Comparison of ENCODE assay signal across 1 cellular context in the genomic region with DNA sequence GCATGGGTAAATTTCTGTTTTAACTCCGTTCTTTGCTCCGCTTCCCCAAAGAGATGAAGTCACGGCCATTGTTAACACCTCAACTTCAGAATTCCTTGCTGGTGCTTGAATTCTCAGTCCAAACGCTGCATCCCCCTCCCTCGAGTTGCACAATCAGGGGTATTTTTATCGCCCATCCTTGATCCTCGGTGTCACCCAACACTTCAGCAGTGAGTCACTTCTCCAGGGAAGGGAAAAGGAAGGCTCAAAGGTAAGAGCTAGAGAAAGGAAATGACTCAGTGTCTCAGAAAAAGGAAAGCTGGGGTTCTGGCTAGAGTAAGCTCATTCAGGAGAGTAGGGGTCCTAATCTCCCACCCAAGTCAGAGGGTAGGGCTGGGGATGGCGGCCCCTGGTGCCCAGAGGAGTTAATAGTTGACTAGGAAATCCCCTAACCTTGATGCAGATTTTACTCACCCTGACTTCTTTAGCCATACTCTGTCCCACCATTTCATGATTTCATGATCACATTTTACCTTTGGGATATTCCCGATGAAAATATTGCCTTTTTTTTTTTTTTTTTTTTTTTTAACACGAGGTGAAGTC.
TF ChIP-seq lines count a peak whose summit lies in the region.

No MANE protein-coding gene starts in this region.

TF ChIP-seq in K562, 482 proteins besides CTCF, POLR2A, EP300 and RAD21 (continued from another document and continues in another):
- TF ChIP-seq, protein P1, sequence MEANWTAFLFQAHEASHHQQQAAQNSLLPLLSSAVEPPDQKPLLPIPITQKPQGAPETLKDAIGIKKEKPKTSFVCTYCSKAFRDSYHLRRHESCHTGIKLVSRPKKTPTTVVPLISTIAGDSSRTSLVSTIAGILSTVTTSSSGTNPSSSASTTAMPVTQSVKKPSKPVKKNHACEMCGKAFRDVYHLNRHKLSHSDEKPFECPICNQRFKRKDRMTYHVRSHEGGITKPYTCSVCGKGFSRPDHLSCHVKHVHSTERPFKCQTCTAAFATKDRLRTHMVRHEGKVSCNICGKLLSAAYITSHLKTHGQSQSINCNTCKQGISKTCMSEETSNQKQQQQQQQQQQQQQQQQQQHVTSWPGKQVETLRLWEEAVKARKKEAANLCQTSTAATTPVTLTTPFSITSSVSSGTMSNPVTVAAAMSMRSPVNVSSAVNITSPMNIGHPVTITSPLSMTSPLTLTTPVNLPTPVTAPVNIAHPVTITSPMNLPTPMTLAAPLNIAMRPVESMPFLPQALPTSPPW (CRISPR knock-in tag; IDR thresholded peaks at IDR 0.05), result 0 out of 2 replicates have a peak, but pooled peaks have one; percentile 14
- TF ChIP-seq SLC30A9 (CRISPR knock-in tag; IDR thresholded peaks at IDR 0.05) (no peak), RHOXF2B (CRISPR knock-in tag; conservative IDR thresholded peaks at IDR 0.05) (no peak), L3MBTL2 (IDR thresholded peaks at IDR 0.05) (no peak), ELF1 (tag; IDR thresholded peaks at IDR 0.05) (no peak), FOXP1 (CRISPR knock-in tag; IDR thresholded peaks at IDR 0.05) (no peak), ETV6 (IDR thresholded peaks at IDR 0.05; ENCODE audit: borderline replicate concordance in 1 of 2, low read depth in 2 of 2, low read length in 1 of 2) (no peak), ETV6 (CRISPR knock-in tag; IDR thresholded peaks at IDR 0.05; ENCODE audit: borderline replicate concordance) (no peak), FOSL1 (tag; conservative IDR thresholded peaks at IDR 0.05) (peak; percentile 86), TAF7 (tag; IDR thresholded peaks at IDR 0.05) (no peak), ZNF232 (CRISPR knock-in tag; IDR thresholded peaks at IDR 0.05) (no peak), CC2D1A (IDR thresholded peaks at IDR 0.05) (no peak), TAF1 (IDR thresholded peaks at IDR 0.05; ENCODE audit: control insufficient read depth, extremely low read depth, insufficient read depth, low read length, severe bottlenecking) (no peak), KDM1A (IDR thresholded peaks at IDR 0.05) (0 out of 4 replicates have a peak, but pooled peaks of 1 of the 2 experiments have one; percentile 37), NFE2L1 (tag; IDR thresholded peaks at IDR 0.05; ENCODE audit: borderline replicate concordance, low read depth) (no peak), RBM17 (IDR thresholded peaks at IDR 0.05; ENCODE audit: borderline replicate concordance, low read depth, low read length) (no peak), HSF4 (CRISPR knock-in tag; IDR thresholded peaks at IDR 0.05; ENCODE audit: borderline replicate concordance) (no peak), RNF2 (IDR thresholded peaks at IDR 0.05) (no peak), JUN (IDR thresholded peaks at IDR 0.05; ENCODE audit: borderline replicate concordance, low read depth, low read length) (peak; percentile 69; the same call in 1 of the 2 replicates), JUN (CRISPR knock-in tag; IDR thresholded peaks at IDR 0.05; ENCODE audit: borderline replicate concordance) (no peak), ZSCAN29 (IDR thresholded peaks at IDR 0.05) (no peak), STAG1 (CRISPR knock-in tag; IDR thresholded peaks at IDR 0.05; ENCODE audit: borderline replicate concordance) (no peak), ZNF551 (CRISPR knock-in tag; IDR thresholded peaks at IDR 0.05) (no peak), JUND (IDR thresholded peaks at IDR 0.05; ENCODE audit: borderline replicate concordance, low read depth, low read length) (peak; percentile 75; the same call in 1 of the 2 replicates), JUND (tag; IDR thresholded peaks at IDR 0.05; ENCODE audit: borderline replicate concordance, low read depth, low read length) (peak; percentile 33; the same call in 1 of the 3 replicates), NCOR1 (IDR thresholded peaks at IDR 0.05) (no peak), SMARCA4 (IDR thresholded peaks at IDR 0.05) (peak; percentile 80; the same call in 1 of the 2 replicates), SMARCE1 (IDR thresholded peaks at IDR 0.05) (peak; percentile 74; the same call in 1 of the 2 replicates), THRAP3 (IDR thresholded peaks at IDR 0.05; ENCODE audit: borderline replicate concordance) (no peak), NR2C2 (CRISPR knock-in tag; IDR thresholded peaks at IDR 0.05) (no peak), NR2C2 (tag; IDR thresholded peaks at IDR 0.05) (no peak), ZNF780A (CRISPR knock-in tag; IDR thresholded peaks at IDR 0.05) (no peak), POLR2AphosphoS5 (IDR thresholded peaks at IDR 0.05; ENCODE audit: control insufficient read depth, insufficient read depth, low read depth, low read length) (no peak), DPF2 (IDR thresholded peaks at IDR 0.05) (peak; percentile 70)
- TF ChIP-seq, protein P2, sequence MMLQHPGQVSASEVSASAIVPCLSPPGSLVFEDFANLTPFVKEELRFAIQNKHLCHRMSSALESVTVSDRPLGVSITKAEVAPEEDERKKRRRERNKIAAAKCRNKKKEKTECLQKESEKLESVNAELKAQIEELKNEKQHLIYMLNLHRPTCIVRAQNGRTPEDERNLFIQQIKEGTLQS (IDR thresholded peaks at IDR 0.05), result peak; percentile 83
- TF ChIP-seq, protein P2 (CRISPR knock-in tag; conservative IDR thresholded peaks at IDR 0.05), result no peak
- TF ChIP-seq, protein P3, sequence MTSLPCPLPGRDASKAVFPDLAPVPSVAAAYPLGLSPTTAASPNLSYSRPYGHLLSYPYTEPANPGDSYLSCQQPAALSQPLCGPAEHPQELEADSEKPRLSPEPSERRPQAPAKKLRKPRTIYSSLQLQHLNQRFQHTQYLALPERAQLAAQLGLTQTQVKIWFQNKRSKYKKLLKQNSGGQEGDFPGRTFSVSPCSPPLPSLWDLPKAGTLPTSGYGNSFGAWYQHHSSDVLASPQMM (CRISPR knock-in tag; IDR thresholded peaks at IDR 0.05), result no peak
- TF ChIP-seq, protein P4, sequence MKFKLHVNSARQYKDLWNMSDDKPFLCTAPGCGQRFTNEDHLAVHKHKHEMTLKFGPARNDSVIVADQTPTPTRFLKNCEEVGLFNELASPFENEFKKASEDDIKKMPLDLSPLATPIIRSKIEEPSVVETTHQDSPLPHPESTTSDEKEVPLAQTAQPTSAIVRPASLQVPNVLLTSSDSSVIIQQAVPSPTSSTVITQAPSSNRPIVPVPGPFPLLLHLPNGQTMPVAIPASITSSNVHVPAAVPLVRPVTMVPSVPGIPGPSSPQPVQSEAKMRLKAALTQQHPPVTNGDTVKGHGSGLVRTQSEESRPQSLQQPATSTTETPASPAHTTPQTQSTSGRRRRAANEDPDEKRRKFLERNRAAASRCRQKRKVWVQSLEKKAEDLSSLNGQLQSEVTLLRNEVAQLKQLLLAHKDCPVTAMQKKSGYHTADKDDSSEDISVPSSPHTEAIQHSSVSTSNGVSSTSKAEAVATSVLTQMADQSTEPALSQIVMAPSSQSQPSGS (CRISPR knock-in tag; IDR thresholded peaks at IDR 0.05), result no peak
- TF ChIP-seq, protein P5, sequence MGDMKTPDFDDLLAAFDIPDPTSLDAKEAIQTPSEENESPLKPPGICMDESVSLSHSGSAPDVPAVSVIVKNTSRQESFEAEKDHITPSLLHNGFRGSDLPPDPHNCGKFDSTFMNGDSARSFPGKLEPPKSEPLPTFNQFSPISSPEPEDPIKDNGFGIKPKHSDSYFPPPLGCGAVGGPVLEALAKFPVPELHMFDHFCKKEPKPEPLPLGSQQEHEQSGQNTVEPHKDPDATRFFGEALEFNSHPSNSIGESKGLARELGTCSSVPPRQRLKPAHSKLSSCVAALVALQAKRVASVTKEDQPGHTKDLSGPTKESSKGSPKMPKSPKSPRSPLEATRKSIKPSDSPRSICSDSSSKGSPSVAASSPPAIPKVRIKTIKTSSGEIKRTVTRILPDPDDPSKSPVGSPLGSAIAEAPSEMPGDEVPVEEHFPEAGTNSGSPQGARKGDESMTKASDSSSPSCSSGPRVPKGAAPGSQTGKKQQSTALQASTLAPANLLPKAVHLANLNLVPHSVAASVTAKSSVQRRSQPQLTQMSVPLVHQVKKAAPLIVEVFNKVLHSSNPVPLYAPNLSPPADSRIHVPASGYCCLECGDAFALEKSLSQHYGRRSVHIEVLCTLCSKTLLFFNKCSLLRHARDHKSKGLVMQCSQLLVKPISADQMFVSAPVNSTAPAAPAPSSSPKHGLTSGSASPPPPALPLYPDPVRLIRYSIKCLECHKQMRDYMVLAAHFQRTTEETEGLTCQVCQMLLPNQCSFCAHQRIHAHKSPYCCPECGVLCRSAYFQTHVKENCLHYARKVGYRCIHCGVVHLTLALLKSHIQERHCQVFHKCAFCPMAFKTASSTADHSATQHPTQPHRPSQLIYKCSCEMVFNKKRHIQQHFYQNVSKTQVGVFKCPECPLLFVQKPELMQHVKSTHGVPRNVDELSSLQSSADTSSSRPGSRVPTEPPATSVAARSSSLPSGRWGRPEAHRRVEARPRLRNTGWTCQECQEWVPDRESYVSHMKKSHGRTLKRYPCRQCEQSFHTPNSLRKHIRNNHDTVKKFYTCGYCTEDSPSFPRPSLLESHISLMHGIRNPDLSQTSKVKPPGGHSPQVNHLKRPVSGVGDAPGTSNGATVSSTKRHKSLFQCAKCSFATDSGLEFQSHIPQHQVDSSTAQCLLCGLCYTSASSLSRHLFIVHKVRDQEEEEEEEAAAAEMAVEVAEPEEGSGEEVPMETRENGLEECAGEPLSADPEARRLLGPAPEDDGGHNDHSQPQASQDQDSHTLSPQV (IDR thresholded peaks at IDR 0.05), result peak; percentile 38; the same call in 1 of the 2 replicates
- TF ChIP-seq, protein P6, sequence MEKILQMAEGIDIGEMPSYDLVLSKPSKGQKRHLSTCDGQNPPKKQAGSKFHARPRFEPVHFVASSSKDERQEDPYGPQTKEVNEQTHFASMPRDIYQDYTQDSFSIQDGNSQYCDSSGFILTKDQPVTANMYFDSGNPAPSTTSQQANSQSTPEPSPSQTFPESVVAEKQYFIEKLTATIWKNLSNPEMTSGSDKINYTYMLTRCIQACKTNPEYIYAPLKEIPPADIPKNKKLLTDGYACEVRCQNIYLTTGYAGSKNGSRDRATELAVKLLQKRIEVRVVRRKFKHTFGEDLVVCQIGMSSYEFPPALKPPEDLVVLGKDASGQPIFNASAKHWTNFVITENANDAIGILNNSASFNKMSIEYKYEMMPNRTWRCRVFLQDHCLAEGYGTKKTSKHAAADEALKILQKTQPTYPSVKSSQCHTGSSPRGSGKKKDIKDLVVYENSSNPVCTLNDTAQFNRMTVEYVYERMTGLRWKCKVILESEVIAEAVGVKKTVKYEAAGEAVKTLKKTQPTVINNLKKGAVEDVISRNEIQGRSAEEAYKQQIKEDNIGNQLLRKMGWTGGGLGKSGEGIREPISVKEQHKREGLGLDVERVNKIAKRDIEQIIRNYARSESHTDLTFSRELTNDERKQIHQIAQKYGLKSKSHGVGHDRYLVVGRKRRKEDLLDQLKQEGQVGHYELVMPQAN (IDR thresholded peaks at IDR 0.05; ENCODE audit: borderline replicate concordance), result no peak
- TF ChIP-seq, protein P7, sequence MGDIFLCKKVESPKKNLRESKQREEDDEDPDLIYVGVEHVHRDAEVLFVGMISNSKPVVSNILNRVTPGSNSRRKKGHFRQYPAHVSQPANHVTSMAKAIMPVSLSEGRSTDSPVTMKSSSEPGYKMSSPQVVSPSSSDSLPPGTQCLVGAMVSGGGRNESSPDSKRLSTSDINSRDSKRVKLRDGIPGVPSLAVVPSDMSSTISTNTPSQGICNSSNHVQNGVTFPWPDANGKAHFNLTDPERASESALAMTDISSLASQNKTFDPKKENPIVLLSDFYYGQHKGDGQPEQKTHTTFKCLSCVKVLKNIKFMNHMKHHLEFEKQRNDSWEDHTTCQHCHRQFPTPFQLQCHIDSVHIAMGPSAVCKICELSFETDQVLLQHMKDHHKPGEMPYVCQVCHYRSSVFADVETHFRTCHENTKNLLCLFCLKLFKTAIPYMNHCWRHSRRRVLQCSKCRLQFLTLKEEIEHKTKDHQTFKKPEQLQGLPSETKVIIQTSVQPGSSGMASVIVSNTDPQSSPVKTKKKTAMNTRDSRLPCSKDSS (IDR thresholded peaks at IDR 0.05; ENCODE audit: low read depth, partially characterized antibody), result no peak
- TF ChIP-seq, protein P8, sequence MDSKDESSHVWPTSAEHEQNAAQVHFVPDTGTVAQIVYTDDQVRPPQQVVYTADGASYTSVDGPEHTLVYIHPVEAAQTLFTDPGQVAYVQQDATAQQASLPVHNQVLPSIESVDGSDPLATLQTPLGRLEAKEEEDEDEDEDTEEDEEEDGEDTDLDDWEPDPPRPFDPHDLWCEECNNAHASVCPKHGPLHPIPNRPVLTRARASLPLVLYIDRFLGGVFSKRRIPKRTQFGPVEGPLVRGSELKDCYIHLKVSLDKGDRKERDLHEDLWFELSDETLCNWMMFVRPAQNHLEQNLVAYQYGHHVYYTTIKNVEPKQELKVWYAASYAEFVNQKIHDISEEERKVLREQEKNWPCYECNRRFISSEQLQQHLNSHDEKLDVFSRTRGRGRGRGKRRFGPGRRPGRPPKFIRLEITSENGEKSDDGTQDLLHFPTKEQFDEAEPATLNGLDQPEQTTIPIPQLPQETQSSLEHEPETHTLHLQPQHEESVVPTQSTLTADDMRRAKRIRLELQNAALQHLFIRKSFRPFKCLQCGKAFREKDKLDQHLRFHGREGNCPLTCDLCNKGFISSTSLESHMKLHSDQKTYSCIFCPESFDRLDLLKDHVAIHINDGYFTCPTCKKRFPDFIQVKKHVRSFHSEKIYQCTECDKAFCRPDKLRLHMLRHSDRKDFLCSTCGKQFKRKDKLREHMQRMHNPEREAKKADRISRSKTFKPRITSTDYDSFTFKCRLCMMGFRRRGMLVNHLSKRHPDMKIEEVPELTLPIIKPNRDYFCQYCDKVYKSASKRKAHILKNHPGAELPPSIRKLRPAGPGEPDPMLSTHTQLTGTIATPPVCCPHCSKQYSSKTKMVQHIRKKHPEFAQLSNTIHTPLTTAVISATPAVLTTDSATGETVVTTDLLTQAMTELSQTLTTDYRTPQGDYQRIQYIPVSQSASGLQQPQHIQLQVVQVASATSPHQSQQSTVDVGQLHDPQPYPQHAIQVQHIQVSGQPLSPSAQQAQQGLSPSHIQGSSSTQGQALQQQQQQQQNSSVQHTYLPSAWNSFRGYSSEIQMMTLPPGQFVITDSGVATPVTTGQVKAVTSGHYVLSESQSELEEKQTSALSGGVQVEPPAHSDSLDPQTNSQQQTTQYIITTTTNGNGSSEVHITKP (IDR thresholded peaks at IDR 0.05; ENCODE audit: partially characterized antibody), result peak; percentile 50
- TF ChIP-seq, protein P9, sequence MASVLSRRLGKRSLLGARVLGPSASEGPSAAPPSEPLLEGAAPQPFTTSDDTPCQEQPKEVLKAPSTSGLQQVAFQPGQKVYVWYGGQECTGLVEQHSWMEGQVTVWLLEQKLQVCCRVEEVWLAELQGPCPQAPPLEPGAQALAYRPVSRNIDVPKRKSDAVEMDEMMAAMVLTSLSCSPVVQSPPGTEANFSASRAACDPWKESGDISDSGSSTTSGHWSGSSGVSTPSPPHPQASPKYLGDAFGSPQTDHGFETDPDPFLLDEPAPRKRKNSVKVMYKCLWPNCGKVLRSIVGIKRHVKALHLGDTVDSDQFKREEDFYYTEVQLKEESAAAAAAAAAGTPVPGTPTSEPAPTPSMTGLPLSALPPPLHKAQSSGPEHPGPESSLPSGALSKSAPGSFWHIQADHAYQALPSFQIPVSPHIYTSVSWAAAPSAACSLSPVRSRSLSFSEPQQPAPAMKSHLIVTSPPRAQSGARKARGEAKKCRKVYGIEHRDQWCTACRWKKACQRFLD (CRISPR knock-in tag; IDR thresholded peaks at IDR 0.05), result no peak
